ENCODE assay signal across 8 cellular contexts in the genomic region with DNA sequence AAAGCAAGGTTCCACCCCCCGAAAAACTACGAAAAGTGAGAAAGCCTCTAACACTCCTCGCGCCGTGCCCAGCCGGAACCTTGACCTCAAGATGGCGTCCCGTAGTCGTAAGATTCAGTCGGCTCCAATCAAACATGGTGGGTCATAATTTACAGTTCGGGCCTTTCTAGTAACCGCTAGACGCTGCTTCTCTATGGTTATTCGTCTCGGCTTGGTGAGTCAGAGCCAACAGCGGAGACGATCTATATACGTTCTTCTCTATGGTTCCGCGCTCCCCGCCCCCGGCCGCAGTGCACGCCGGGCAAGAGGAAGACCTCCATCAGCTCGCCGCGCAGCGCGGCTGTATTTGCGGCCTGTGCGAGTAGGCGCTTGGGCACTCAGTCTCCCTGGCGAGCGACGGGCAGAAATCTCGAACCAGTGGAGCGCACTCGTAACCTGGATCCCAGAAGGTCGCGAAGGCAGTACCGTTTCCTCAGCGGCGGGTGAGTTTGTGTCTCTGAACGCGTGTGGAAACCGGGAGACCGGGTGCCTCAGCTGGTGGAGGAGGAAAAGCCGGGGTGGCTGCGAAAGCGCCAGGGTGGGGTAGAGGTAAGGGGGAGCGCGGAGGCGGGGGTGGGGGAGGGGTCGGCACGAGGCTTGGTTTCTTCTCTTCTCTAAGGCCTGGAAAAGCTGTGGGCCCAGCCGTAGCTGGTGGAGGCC. TPM values are rescaled to one million over a fixed set of nuclear protein-coding genes. Genes with fewer than 3 reads are reported as not detected.
DNase-seq lines count a peak whose midpoint lies in the region; ATAC-seq, FAIRE-seq and TF ChIP-seq lines count a peak whose summit lies in the region.

A gene (plus strand): TSS at position 311 of the 699 bp plus-strand sequence. CDS start 13,108 bp downstream, outside the sequence.

- in situ Hi-C loops in Caki2 (cut with HindIII; ENCODE audit: low pct_unique_long_range_greater_than_20kb, low sequenced_read_pairs): no loop called here

- peak; percentile 95 for FAIRE-seq in H1 (lab: Jason Lieb, UNC)

- no peaks in the 10 kb centered on the region for H3K9me3 ChIP-seq in H1 (ENCODE audit: insufficient read depth in 2 of 2, low read depth in 1 of 2, low read length in 1 of 2)

- H2BK5ac ChIP-seq in H1 (ENCODE audit: low read depth, low read length): peak within 1 kb of the TSS; percentile 99

- H2AFZ ChIP-seq in H1 (ENCODE audit: low read length): peak within 1 kb of the TSS; percentile 76

- CTCF ChIA-PET in H1 (lab: Charles Lee; ENCODE audit: partially characterized antibody): interaction anchor here (0.9 to 1.4 kb wide), 3 partner anchors 21 to 36 kb away, joined by 3 to 4 read pairs (median 3); no protein-coding TSS in a partner anchor

- no peak for TF ChIP-seq RAD21 in H1 (IDR thresholded peaks at IDR 0.05 in 1 of 2, conservative IDR thresholded peaks at IDR 0.05 in 1 of 2; ENCODE audit: low read depth in 2 of 2, low read length in 2 of 2)

- H3K4me3 ChIP-seq in H1 (ENCODE audit: extremely low read depth in 1 of 4, insufficient read depth in 2 of 4, low read depth in 3 of 4, low read length in 4 of 4): peak within 1 kb of the TSS; percentile 94 to 98 (median 96)

- H3K4me2 ChIP-seq in H1 (ENCODE audit: insufficient read depth in 1 of 2, low read depth in 2 of 2, low read length in 2 of 2): peak within 1 kb of the TSS; percentile 79 to 91

- H3K23me2 ChIP-seq in H1 (ENCODE audit: low read depth, low read length): peaks cover 2% of the 10 kb centered on the region; the same call in 1 of the 2 replicates

- DNase-seq in Caki2 (ENCODE audit: low read depth): peak; percentile 95
- DNase-seq in HUDEP-2 (lab: John Stamatoyannopoulos, UW; ENCODE audit: unreplicated experiment in 76 of 76): peak; percentile 68 to 98 (median 92)
- peak; percentile 99 for DNase-seq in NOMO-1 treated with DMSO at 0.1 percent for 48 hours (lab: John Stamatoyannopoulos, UW; ENCODE audit: unreplicated experiment)
- peak; percentile 91 to 92 for DNase-seq in activated CD8-positive, alpha-beta memory T cell treated with anti-CD3 and anti-CD28 coated beads for 4 hours (ENCODE audit: low read depth in 2 of 2)
- peak; percentile 94 to 95 for DNase-seq in H1 (ENCODE audit: low read depth in 1 of 2, low spot score in 2 of 2)
- DNase-seq in medulla oblongata (ENCODE audit: extremely low spot score): peak; percentile 99
- DNase-seq in stimulated activated CD8-positive, alpha-beta memory T cell treated with anti-CD3 and anti-CD28 coated beads, Interleukin-12 subunit alpha, Interleukin-12 subunit beta, amount 100 ng/mL, for 1 hour (ENCODE audit: low read depth): peak; percentile 88

- H3K79me1 ChIP-seq in H1 (ENCODE audit: low read depth, low read length): no peaks in the 10 kb centered on the region

- H3K27ac ChIP-seq in H1 (ENCODE audit: low read depth, low read length): peak within 1 kb of the TSS; percentile 94

- peak within 1 kb of the TSS; percentile 96 to 99 (median 98) for H3K9ac ChIP-seq in H1 (replicated peaks in 1 of 4; ENCODE audit: extremely low read depth in 1 of 4, low read depth in 3 of 4, low read length in 3 of 4)

- no peaks in the 10 kb centered on the region for H3K27me3 ChIP-seq in H1 (replicated peaks in 1 of 4; ENCODE audit: control insufficient read depth in 3 of 4, extremely low read depth in 1 of 4, insufficient read depth in 3 of 4, low read length in 3 of 4)

- no peak for TF ChIP-seq CTCF in H1 (IDR thresholded peaks at IDR 0.05; ENCODE audit: control extremely low read depth in 1 of 3, insufficient read depth in 1 of 3, low read depth in 1 of 3, low read length in 3 of 3)

- peaks cover 3 to 9% of the 10 kb centered on the region in 2 experiments for H4K20me1 ChIP-seq in H1 (replicated peaks in 1 of 2; ENCODE audit: control insufficient read depth in 1 of 2, insufficient read depth in 2 of 2, low read length in 2 of 2)

- no peak within 1 kb of the TSS for H2BK20ac ChIP-seq in H1 (ENCODE audit: low read length)

- peak within 1 kb of the TSS; percentile 95 for H3K18ac ChIP-seq in H1 (ENCODE audit: extremely low read depth, low read length)

- peak within 1 kb of the TSS; percentile 97 for H4K5ac ChIP-seq in H1 (ENCODE audit: insufficient read length, low read depth, low read length)

- peak within 1 kb of the TSS; percentile 99 for H4K8ac ChIP-seq in H1 (ENCODE audit: extremely low read depth, insufficient read depth, low read length)

- H2AK5ac ChIP-seq in H1 (ENCODE audit: low read depth, low read length): peak within 1 kb of the TSS; percentile 95; the same call in 1 of the 2 replicates

- H3K79me2 ChIP-seq in H1 (ENCODE audit: control insufficient read depth in 1 of 2, insufficient read depth in 2 of 2, low read length in 2 of 2): peaks cover 40 to 49% of the 10 kb centered on the region in 2 experiments

- H3K4me1 ChIP-seq in H1 (replicated peaks in 1 of 4; ENCODE audit: control insufficient read depth in 3 of 4, insufficient read depth in 4 of 4, low read length in 3 of 4): peaks cover 0 to 6% (median 1%) of the 10 kb centered on the region in 4 experiments; a peak in 3 of 7 replicates

- H3K36me3 ChIP-seq in H1 (ENCODE audit: control insufficient read depth in 2 of 4, insufficient read depth in 4 of 4, low read length in 3 of 4): peaks cover 0 to 23% (median 0%) of the 10 kb centered on the region in 4 experiments; a peak in 1 of 8 replicates

- H2BK12ac ChIP-seq in H1 (ENCODE audit: low read depth, low read length): peak within 1 kb of the TSS; percentile 84

- no peak within 1 kb of the TSS for H2BK15ac ChIP-seq in H1 (ENCODE audit: low read length)

- peak within 1 kb of the TSS; percentile 89 for H3K56ac ChIP-seq in H1 (replicated peaks; ENCODE audit: insufficient read length, low read depth, low read length)

- POLR2A ChIA-PET in H1 (lab: Charles Lee; ENCODE audit: partially characterized antibody): interaction anchor here (0.6 to 3.9 kb wide), 42 partner anchors 9 to 706 kb away, joined by 3 to 45 read pairs (median 4); a partner anchor contains a TSS

- no peak within 1 kb of the TSS for H3K23ac ChIP-seq in H1 (ENCODE audit: insufficient read length)

- H2BK120ac ChIP-seq in H1 (replicated peaks; ENCODE audit: low read depth, low read length): no peak within 1 kb of the TSS

- TF ChIP-seq EP300 in H1 (IDR thresholded peaks at IDR 0.05; ENCODE audit: borderline replicate concordance in 1 of 2, low read depth in 2 of 2, low read length in 2 of 2): no peak

- H3K14ac ChIP-seq in H1 (ENCODE audit: insufficient read length): peak within 1 kb of the TSS; percentile 73

- peak within 1 kb of the TSS; percentile 87 for H4K91ac ChIP-seq in H1 (replicated peaks; ENCODE audit: insufficient read length, low read length)

- peak within 1 kb of the TSS; percentile 41 for H3K4ac ChIP-seq in H1 (replicated peaks; ENCODE audit: insufficient read length, low read depth, low read length)

- 2% methylated on average over 50 of the region's 57 CpGs; no CpG with 5 or more reads in 1 of the 2 experiments for WGBS in H1 (ENCODE audit: extremely low coverage in 1 of 2, insufficient coverage in 1 of 2, insufficient read length in 1 of 2, insufficient replicate concordance in 2 of 2, low coverage in 1 of 2, low lambda C conversion rate in 2 of 2, missing lambda C conversion rate in 1 of 2), 2 experiments

- peak; percentile 98 to 100 for TF ChIP-seq POLR2A in H1 (IDR thresholded peaks at IDR 0.05; ENCODE audit: control extremely low read depth in 1 of 2, low read depth in 2 of 2, low read length in 2 of 2)

- ATAC-seq in GM21390 (IDR thresholded peaks at IDR 0.05; ENCODE audit: unreplicated experiment): peak; percentile 93

TF ChIP-seq in H1, 55 proteins besides CTCF, POLR2A, EP300 and RAD21 (continues in another document):
- peak; percentile 98 for TF ChIP-seq YY1 (IDR thresholded peaks at IDR 0.05; ENCODE audit: low read depth, low read length)
- peak; percentile 39 to 67; a peak in 2 of 4 replicates for TF ChIP-seq SIN3A (conservative IDR thresholded peaks at IDR 0.05 in 1 of 2, IDR thresholded peaks at IDR 0.05 in 1 of 2; ENCODE audit: low read depth in 1 of 2, low read length in 2 of 2)
- no peak for TF ChIP-seq RXRA (IDR thresholded peaks at IDR 0.05; ENCODE audit: insufficient read depth, low read depth, low read length)
- peak; percentile 99 for TF ChIP-seq TAF7 (optimal IDR thresholded peaks at IDR 0.05; ENCODE audit: borderline replicate concordance, low read depth, low read length)
- TF ChIP-seq CHD1 (IDR thresholded peaks at IDR 0.05; ENCODE audit: low read depth, low read length): no peak
- TF ChIP-seq ASH2L (IDR thresholded peaks at IDR 0.05; ENCODE audit: low read length): peak; percentile 89
- TF ChIP-seq EGR1 (IDR thresholded peaks at IDR 0.05; ENCODE audit: borderline replicate concordance, low read depth, low read length): peak; percentile 94
- TF ChIP-seq, protein P1, sequence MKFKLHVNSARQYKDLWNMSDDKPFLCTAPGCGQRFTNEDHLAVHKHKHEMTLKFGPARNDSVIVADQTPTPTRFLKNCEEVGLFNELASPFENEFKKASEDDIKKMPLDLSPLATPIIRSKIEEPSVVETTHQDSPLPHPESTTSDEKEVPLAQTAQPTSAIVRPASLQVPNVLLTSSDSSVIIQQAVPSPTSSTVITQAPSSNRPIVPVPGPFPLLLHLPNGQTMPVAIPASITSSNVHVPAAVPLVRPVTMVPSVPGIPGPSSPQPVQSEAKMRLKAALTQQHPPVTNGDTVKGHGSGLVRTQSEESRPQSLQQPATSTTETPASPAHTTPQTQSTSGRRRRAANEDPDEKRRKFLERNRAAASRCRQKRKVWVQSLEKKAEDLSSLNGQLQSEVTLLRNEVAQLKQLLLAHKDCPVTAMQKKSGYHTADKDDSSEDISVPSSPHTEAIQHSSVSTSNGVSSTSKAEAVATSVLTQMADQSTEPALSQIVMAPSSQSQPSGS (IDR thresholded peaks at IDR 0.05; ENCODE audit: low read length): peak; percentile 69
- TF ChIP-seq SP4 (IDR thresholded peaks at IDR 0.05; ENCODE audit: low read length): peak; percentile 52
- no peak for TF ChIP-seq BRCA1 (IDR thresholded peaks at IDR 0.05; ENCODE audit: low read depth, low read length)
- TF ChIP-seq, protein P2, sequence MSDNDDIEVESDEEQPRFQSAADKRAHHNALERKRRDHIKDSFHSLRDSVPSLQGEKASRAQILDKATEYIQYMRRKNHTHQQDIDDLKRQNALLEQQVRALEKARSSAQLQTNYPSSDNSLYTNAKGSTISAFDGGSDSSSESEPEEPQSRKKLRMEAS (IDR thresholded peaks at IDR 0.05): peak; percentile 44; the same call in 1 of the 2 replicates

RNA-seq across cellular contexts. Expression of the gene that starts here (rescaled TPM):
- total RNA-seq in Caki2 (2014; rRNA removed; shearing (Covaris generic); ENCODE audit: low replicate concordance): 1.2 and 4.5 TPM in 2 replicates
- total RNA-seq in H1 (2021; fragmentation: NEBNext Ultra II Directional; extraction: Animal tissue kit (Norgen Biotek cat#: 25700)): 125 and 134 TPM in 2 replicates
- polyA plus RNA-seq in H1 (2011; rRNA removed): 25.6 and 28.5 TPM in 2 replicates
- polyA plus RNA-seq in H1 (2011; cell fraction: cytosol; rRNA removed): 55.3 TPM
- polyA plus RNA-seq in H1 (2011; cell fraction: nucleus; rRNA removed): 210 TPM
- 103 to 168 TPM (median 123 TPM) in 4 replicates for polyA plus RNA-seq in H1 (2012, experiment 1 of 2)
- 8.0 TPM for polyA plus RNA-seq in H1 (2012, experiment 2 of 2)
- 155 TPM for polyA plus RNA-seq in H1 (2013, experiment 1 of 2)
- 135 TPM for polyA plus RNA-seq in H1 (2013, experiment 2 of 2)
- polyA minus RNA-seq in H1 (2011; rRNA and poly(A)+ RNA removed): 67.0 and 69.4 TPM in 2 replicates
- 51.4 TPM for polyA minus RNA-seq in H1 (2011; cell fraction: cytosol; rRNA and poly(A)+ RNA removed)
- polyA minus RNA-seq in H1 (2011; cell fraction: nucleus; rRNA and poly(A)+ RNA removed): 166 TPM

Comparison
In these comparisons a context has a peak if more than half of its experiments do, and no peak if none do; other contexts are left out.
1. Peak in every context shown above with its lines: DNase-seq, ATAC-seq, H3K4me3 ChIP-seq and H3K27ac ChIP-seq.
2. RNA of the gene that starts here (total RNA-seq): 125 to 134 TPM in H1; 1.2 to 4.5 TPM in Caki2; every median in the first group is over 10 times any median in the second.